ENCODE assay signal across 25 cellular contexts in genomic region chr14:87503711-87504110, GRCh38.
DNase-seq lines count a peak whose midpoint lies in the region; ATAC-seq and TF ChIP-seq lines count a peak whose summit lies in the region.
"Had no signal": no experiment of that assay in that cellular context is flagged by ENCODE, and none has a peak within 500 bp of the region (broad histone marks: within the 10 kb centered on the region; RNA-seq: fewer than 3 reads in every experiment).

No MANE protein-coding gene starts in this region.

- H3K36me3 ChIP-seq in A673 (ENCODE audit: insufficient read depth, low read length, poor library complexity, severe bottlenecking) (no peaks in the 10 kb centered on the region), GM23338 (ENCODE audit: insufficient read depth) (no peaks in the 10 kb centered on the region), NT2/D1 (ENCODE audit: insufficient read depth, insufficient read length, low read length) (no peaks in the 10 kb centered on the region)
- H3K36me3 ChIP-seq: Peyer's patch, SJCRH30 had no signal

- no peak for TF ChIP-seq CTCF in A673 (conservative IDR thresholded peaks at IDR 0.05; ENCODE audit: low read depth, low read length)
- no peak for TF ChIP-seq CTCF in GM23338 (conservative IDR thresholded peaks at IDR 0.05; ENCODE audit: low read depth in 2 of 2)

- H3F3A ChIP-seq in GM23338 (replicated peaks; ENCODE audit: low read depth) = no peaks in the 10 kb centered on the region

- no peak overlapping the region for H3K4me3 ChIP-seq in A673 (ENCODE audit: low read depth, low read length, poor library complexity, severe bottlenecking)
- no peak overlapping the region for H3K4me3 ChIP-seq in GM23338
- H3K4me3 ChIP-seq in NT2/D1 (ENCODE audit: insufficient read length, low read depth) = no peak overlapping the region
- H3K4me3 ChIP-seq: GM23248, K562, Peyer's patch, SJCRH30 had no signal

- H4K20me1 ChIP-seq in GM23338 (replicated peaks; ENCODE audit: insufficient read depth) = no peaks in the 10 kb centered on the region

- H3K9me2 ChIP-seq in GM23338 (ENCODE audit: insufficient read depth) = no peaks in the 10 kb centered on the region

- no peak overlapping the region for H3K9ac ChIP-seq in NT2/D1 (ENCODE audit: insufficient read length, low read depth)
- H3K9ac ChIP-seq: GM23248 had no signal

- H2AFZ ChIP-seq in GM23338 = no peak overlapping the region
- H2AFZ ChIP-seq: GM23248 had no signal

- no peak overlapping the region for H3K27ac ChIP-seq in A673 (ENCODE audit: low read depth, low read length, poor library complexity, severe bottlenecking)
- no peak overlapping the region for H3K27ac ChIP-seq in GM23338 (ENCODE audit: low read depth)
- H3K27ac ChIP-seq: C4-2B, GM23248, Peyer's patch, SJCRH30 had no signal

- no peak overlapping the region for H3K4me2 ChIP-seq in GM23338

- no peaks in the 10 kb centered on the region for H3K27me3 Mint-ChIP-seq in GM23338 (ENCODE audit: insufficient read depth, low read depth, poor library complexity)
- H3K27me3 Mint-ChIP-seq: B cell; CD8-positive, alpha-beta memory T cell; T-helper 17 cell had no signal

- POLR2A ChIA-PET in A673 (lab: Charles Lee; ENCODE audit: low non-redundant PET) = no interaction called here

- ATAC-seq in GM23338 (no peak; the same call in 2 of the 3 replicates), Right ventricle myocardium inferior (no peak), HG03354 (IDR thresholded peaks at IDR 0.05; ENCODE audit: poor library complexity, severe bottlenecking, unreplicated experiment) (no peak)
- ATAC-seq: K562, SK-N-SH treated with all-trans-retinoic acid at 6 μM for 48 hours, T-helper 17 cell had no signal

- H3K79me2 ChIP-seq in GM23338 (replicated peaks; ENCODE audit: insufficient read depth) = no peaks in the 10 kb centered on the region

- CTCF ChIA-PET in A673 (lab: Charles Lee) = no interaction called here

- H3K27me3 ChIP-seq in A673 (replicated peaks; ENCODE audit: insufficient read depth, low read depth, low read length, poor library complexity) = no peaks in the 10 kb centered on the region
- H3K27me3 ChIP-seq in GM23338 (ENCODE audit: insufficient read depth) = no peaks in the 10 kb centered on the region
- no peaks in the 10 kb centered on the region for H3K27me3 ChIP-seq in NT2/D1 (ENCODE audit: insufficient read depth, insufficient read length)
- H3K27me3 ChIP-seq: Peyer's patch, SJCRH30 had no signal

- H3K4me1 Mint-ChIP-seq in GM23338 = peaks cover 7% of the 10 kb centered on the region
- H3K4me1 Mint-ChIP-seq: B cell; CD8-positive, alpha-beta memory T cell; T-helper 17 cell had no signal

- intact Hi-C loops in A673 (cut with micrococcal nuclease; ENCODE audit: unreplicated experiment) = no loop called here
- intact Hi-C loops in Right ventricle myocardium inferior (cut with DNase I) = no loop called here

- no TSS peak for BruUV-seq in A673 (replicated peaks; lab: Mats Ljungman, UMichigan)

- no peak overlapping the region for H3K4me3 Mint-ChIP-seq in GM23338
- H3K4me3 Mint-ChIP-seq: B cell; CD8-positive, alpha-beta memory T cell; T-helper 17 cell had no signal

- no peak overlapping the region for H3K27ac Mint-ChIP-seq in GM23338
- H3K27ac Mint-ChIP-seq: B cell; CD8-positive, alpha-beta memory T cell; T-helper 17 cell had no signal

- H3K9me3 ChIP-seq in A673 (ENCODE audit: low read depth, low read length, poor library complexity, severe bottlenecking) (no peaks in the 10 kb centered on the region), NT2/D1 (ENCODE audit: insufficient read depth, low read length) (no peaks in the 10 kb centered on the region)
- H3K9me3 ChIP-seq: Peyer's patch, SJCRH30 had no signal

- H3K4me1 ChIP-seq in A673 (ENCODE audit: insufficient read depth, low read length, poor library complexity, severe bottlenecking) (no peaks in the 10 kb centered on the region), GM23338 (ENCODE audit: insufficient read depth) (no peaks in the 10 kb centered on the region), NT2/D1 (ENCODE audit: insufficient read depth, insufficient read length) (no peaks in the 10 kb centered on the region)
- H3K4me1 ChIP-seq: Peyer's patch, SJCRH30 had no signal

- DNase-seq in A673 (ENCODE audit: low spot score) (peak; percentile 12), GM23338 (ENCODE audit: low spot score) (peak; percentile 30), NT2/D1 (ENCODE audit: low read depth, low spot score) (peak; percentile 20), iPS-NIHi11 (ENCODE audit: low spot score) (peak; percentile 17), Right ventricle myocardium inferior (ENCODE audit: missing footprints) (no peak), T-helper 2 cell (no peak)
- DNase-seq: CD8-positive, alpha-beta memory T cell; DMS 273 treated with DMSO at 0.1 percent for 48 hours; DND-41; GM23248; HCEC 1CT; NCI-H1105 treated with DMSO at 0.1 percent for 48 hours; NCI-H146; NCI-H1930; NCI-H226; NCI-H526; OCI-M1; Peyer's patch; SJCRH30; T-helper 17 cell had no signal

- H3K36me3 Mint-ChIP-seq in GM23338 (ENCODE audit: low read depth) = no peaks in the 10 kb centered on the region
- H3K36me3 Mint-ChIP-seq: CD8-positive, alpha-beta memory T cell had no signal

- no peaks in the 10 kb centered on the region for H3K9me3 Mint-ChIP-seq in GM23338

TF ChIP-seq in GM23338, 12 proteins besides CTCF, POLR2A, EP300 and RAD21:
- TF ChIP-seq NANOG (IDR thresholded peaks at IDR 0.05; ENCODE audit: borderline replicate concordance) (no peak), ZNF462 (CRISPR knock-in tag; IDR thresholded peaks at IDR 0.05) (0 out of 2 replicates have a peak, but pooled peaks have one; percentile 7)
TF ChIP-seq in GM23338: peak in this region for 1.

Comparison
In these comparisons a context has a peak if more than half of its experiments do, and no peak if none do; other contexts are left out.
1. DNase-seq: peak in A673 (single experiment), GM23338 (single experiment), NT2/D1 (single experiment) and iPS-NIHi11 (single experiment); none in Right ventricle myocardium inferior (single experiment) and T-helper 2 cell (0 of 5).